In genomic region chr3:53005338-53005737, GRCh38 we compare ENCODE assay signal across 20 cellular contexts.
"Had no signal": no experiment of that assay in that cellular context is flagged by ENCODE, and none has a peak within 500 bp of the region (broad histone marks: within the 10 kb centered on the region; RNA-seq: fewer than 3 reads in every experiment).

No MANE protein-coding gene starts in this region.

- H3K27ac Mint-ChIP-seq: nephron, type B pancreatic cell had no signal

- DNase-seq: cortex of kidney; dorsolateral prefrontal cortex; effector CD8-positive, alpha-beta T cell; heart right ventricle; hypothalamus; mammary epithelial cell; posterior cingulate gyrus; stimulated activated CD4-positive, alpha-beta T cell treated with anti-CD3 and anti-CD28 coated beads, Interleukin-12 subunit alpha, Interleukin-12 subunit beta, amount 100 ng/mL, for 4 hours; stimulated activated naive CD8-positive, alpha-beta T cell treated with anti-CD3 and anti-CD28 coated beads, Interleukin-15, Interleukin-2, amounts not matched to agents 100 U/mL and 50 U/mL, for 24 hours had no signal

- FAIRE-seq: endometrium, frontal cortex, islet of Langerhans, small intestine, urothelium cell line had no signal

- H3K4me1 Mint-ChIP-seq: nephron had no signal

- H3K27me3 ChIP-seq: dorsolateral prefrontal cortex, heart right ventricle, suprapubic skin, thyroid gland had no signal

- H3K27ac ChIP-seq: dorsolateral prefrontal cortex, heart right ventricle, suprapubic skin, thyroid gland had no signal

- H3K27me3 Mint-ChIP-seq: type B pancreatic cell had no signal

- H3K4me1 ChIP-seq: thyroid gland had no signal

- ATAC-seq: esophagus mucosa; heart right ventricle; stimulated activated naive CD8-positive, alpha-beta T cell treated with anti-CD3 and anti-CD28 coated beads, Interleukin-15, Interleukin-2, amounts not matched to agents 100 U/mL and 50 U/mL, for 24 hours had no signal

- H3K9me3 Mint-ChIP-seq: nephron, type B pancreatic cell had no signal

- H3K9me3 ChIP-seq: heart right ventricle, mucosa of descending colon, suprapubic skin, thyroid gland had no signal

- H3K36me3 Mint-ChIP-seq: type B pancreatic cell had no signal

- H3K4me3 Mint-ChIP-seq: nephron, type B pancreatic cell had no signal

- H3K4me3 ChIP-seq: dorsolateral prefrontal cortex, heart right ventricle, mucosa of descending colon, suprapubic skin, thyroid gland had no signal

- H3K36me3 ChIP-seq: heart right ventricle, suprapubic skin, thyroid gland had no signal
